Comparison of ENCODE assay signal across 20 cellular contexts in the genomic region with DNA sequence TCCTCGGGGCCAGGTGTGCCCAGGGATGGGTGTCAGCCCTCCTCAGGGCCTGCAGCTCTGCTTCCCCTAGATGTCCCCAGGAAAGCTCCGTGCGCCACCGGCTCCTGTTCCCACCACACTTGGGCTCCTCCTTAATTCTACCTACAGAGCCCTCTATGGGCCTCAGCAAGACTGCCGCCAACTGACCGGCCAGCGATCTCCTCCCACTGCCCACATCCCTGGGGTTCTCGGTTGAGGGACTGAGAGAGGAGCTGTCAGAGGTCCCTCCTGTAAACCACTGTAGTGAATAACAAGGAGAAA. TPM values are rescaled to one million over a fixed set of nuclear protein-coding genes. Genes with fewer than 3 reads are reported as not detected.
A peak's percentile ranks its signal among the peaks of the same experiment; 100 is the strongest.
DNase-seq lines count a peak whose midpoint lies in the region; ATAC-seq, FAIRE-seq and TF ChIP-seq lines count a peak whose summit lies in the region.
"Had no signal": no experiment of that assay in that cellular context is flagged by ENCODE, and none has a peak within 500 bp of the region (broad histone marks: within the 10 kb centered on the region; RNA-seq: fewer than 3 reads in every experiment).

No MANE protein-coding gene starts in this region.

- H3K4me3 ChIP-seq in K562 (no peak overlapping the region), skeletal muscle tissue (ENCODE audit: low read length in 3 of 3) (no peak overlapping the region)

- CTCF ChIA-PET in K562 (lab: Yijun Ruan, JAX; ENCODE audit: low intra/inter-chr PET ratio): no interaction called here

- H3K27me3 ChIP-seq in K562 (ENCODE audit: control insufficient read depth in 2 of 2, insufficient read depth in 2 of 2, low read length in 2 of 2) (peaks cover 8 to 94% of the 10 kb centered on the region in 2 experiments; a peak in 4 of 5 replicates), skeletal muscle tissue (ENCODE audit: control insufficient read depth in 3 of 3, insufficient read depth in 3 of 3, low read length in 3 of 3) (no peaks in the 10 kb centered on the region)

- H3K36me3 ChIP-seq in K562 (ENCODE audit: control insufficient read depth, insufficient read depth, low read length) (no peaks in the 10 kb centered on the region), skeletal muscle tissue (ENCODE audit: control insufficient read depth in 3 of 3, insufficient read depth in 3 of 3, low read length in 3 of 3) (no peaks in the 10 kb centered on the region)

- no peaks in the 10 kb centered on the region for H3K9me3 ChIP-seq in K562 (replicated peaks; ENCODE audit: control insufficient read depth, insufficient read depth, low read depth, low read length)
- H3K9me3 ChIP-seq in skeletal muscle tissue (ENCODE audit: control insufficient read depth in 3 of 3, low read length in 3 of 3): no peaks in the 10 kb centered on the region

- H3K27ac ChIP-seq in K562 (ENCODE audit: extremely low read depth, low read depth, low read length) (no peak overlapping the region), skeletal muscle tissue (ENCODE audit: low read depth, low read length) (peak overlapping the region; percentile 100)

- no peaks in the 10 kb centered on the region for H3K36me3 Mint-ChIP-seq in endothelial cell (ENCODE audit: low read depth, unreplicated experiment)
- H3K36me3 Mint-ChIP-seq: CD14-positive monocyte had no signal

- intact Hi-C loops in K562 (cut with micrococcal nuclease) (no loop called here), cardiac septum (cut with DNase I) (no loop called here)

- WGBS in K562 (ENCODE audit: insufficient coverage, low coverage, missing lambda C conversion rate): 3% methylated on average over 8 of the region's 8 CpGs

- peaks cover 0 to under 1% of the 10 kb centered on the region in 2 experiments; a peak in 2 of 5 replicates for H3K4me1 ChIP-seq in K562 (replicated peaks in 1 of 2; ENCODE audit: control insufficient read depth in 2 of 2, insufficient read depth in 2 of 2, low read length in 2 of 2)
- H3K4me1 ChIP-seq in skeletal muscle tissue (ENCODE audit: control insufficient read depth in 3 of 3, insufficient read depth in 3 of 3, low read length in 3 of 3): peaks cover 68 to 77% (median 76%) of the 10 kb centered on the region in 3 donors

- H3K9me1 ChIP-seq in K562 (ENCODE audit: control insufficient read depth, insufficient read depth, low read length): no peaks in the 10 kb centered on the region

- H3K9ac ChIP-seq in K562 (ENCODE audit: insufficient read depth in 1 of 2, low read depth in 2 of 2, low read length in 2 of 2): no peak overlapping the region
- H3K9ac ChIP-seq in skeletal muscle tissue (ENCODE audit: low read depth in 1 of 3, low read length in 3 of 3): peak overlapping the region; percentile 61 to 100 (median 65)

- H3K4me3 Mint-ChIP-seq in endothelial cell (ENCODE audit: unreplicated experiment): no peak overlapping the region
- H3K4me3 Mint-ChIP-seq: CD14-positive monocyte had no signal

- in situ Hi-C loops in K562 (cut with MboI): no loop called here

- TF ChIP-seq CTCF in K562 (IDR thresholded peaks at IDR 0.05 in 2 of 3, conservative IDR thresholded peaks at IDR 0.05 in 1 of 3; ENCODE audit: insufficient read depth in 2 of 3, low read depth in 1 of 3, low read length in 3 of 3): no peak
- TF ChIP-seq CTCF in endothelial cell (IDR thresholded peaks at IDR 0.05; ENCODE audit: unreplicated experiment): no peak

- peaks cover 17% of the 10 kb centered on the region for H3K4me1 Mint-ChIP-seq in endothelial cell (ENCODE audit: unreplicated experiment)
- H3K4me1 Mint-ChIP-seq: CD14-positive monocyte had no signal

- POLR2A ChIA-PET in K562 (lab: Yijun Ruan, JAX): no interaction called here

- TF ChIP-seq EP300 in K562 (IDR thresholded peaks at IDR 0.05; ENCODE audit: low read length): no peak

- no peak for TF ChIP-seq POLR2A in K562 (conservative IDR thresholded peaks at IDR 0.05)

- no peak for FAIRE-seq in K562 (lab: Jason Lieb, UNC)
- FAIRE-seq: GM12892, H54 had no signal

- H3K27ac Mint-ChIP-seq in endothelial cell (ENCODE audit: unreplicated experiment): no peak overlapping the region
- H3K27ac Mint-ChIP-seq: CD14-positive monocyte had no signal

- TF ChIP-seq RAD21 in K562 (CRISPR knock-in tag; conservative IDR thresholded peaks at IDR 0.05 in 1 of 2, IDR thresholded peaks at IDR 0.05 in 1 of 2): no peak

- ATAC-seq in K562: peak; percentile 71

- H3K27me3 Mint-ChIP-seq in endothelial cell (ENCODE audit: unreplicated experiment): peaks cover 25% of the 10 kb centered on the region

- DNase-seq in K562 (ENCODE audit: extremely low read depth in 1 of 4, low spot score in 3 of 4) (peak in 1 of 4 experiments; percentile 24), cardiac septum (ENCODE audit: low spot score) (peak; percentile 71), iPS-NIHi11 (ENCODE audit: low spot score) (peak; percentile 73), NCI-H2081 treated with DMSO at 0.1 percent for 48 hours (lab: John Stamatoyannopoulos, UW) (no peak), endothelial cell (ENCODE audit: low spot score) (no peak), NCI-H2196 treated with DMSO at 0.1 percent for 48 hours (lab: John Stamatoyannopoulos, UW; ENCODE audit: unreplicated experiment) (no peak)
- DNase-seq in stimulated activated CD4-positive, alpha-beta T cell treated with anti-CD3 and anti-CD28 coated beads, Interleukin-12 subunit alpha, Interleukin-12 subunit beta, amount 100 ng/mL, for 4 hours: no peak
- DNase-seq: AML-193, COR-L47, NCI-H1105 treated with DMSO at 0.1 percent for 48 hours, NCI-H1694 treated with DMSO at 0.1 percent for 48 hours, NCI-H345, NCI-H526 had no signal

- no TSS peak for BruUV-seq in K562 (replicated peaks; lab: Mats Ljungman, UMichigan)

- H3K9me3 Mint-ChIP-seq in endothelial cell (ENCODE audit: unreplicated experiment): no peaks in the 10 kb centered on the region
- H3K9me3 Mint-ChIP-seq: CD14-positive monocyte had no signal

- no peaks in the 10 kb centered on the region for H4K20me1 ChIP-seq in K562 (replicated peaks; ENCODE audit: control insufficient read depth, insufficient read depth, low read length)

- H3K79me2 ChIP-seq in K562 (ENCODE audit: control insufficient read depth, insufficient read depth, low read length): no peaks in the 10 kb centered on the region

- H2AFZ ChIP-seq in K562 (ENCODE audit: low read depth, low read length): no peak overlapping the region

- H3K4me2 ChIP-seq in K562 (ENCODE audit: insufficient read depth, low read length): no peak overlapping the region

TF ChIP-seq in K562, 482 proteins besides CTCF, POLR2A, EP300 and RAD21:
- no peak for TF ChIP-seq ZBTB17 (CRISPR knock-in tag; IDR thresholded peaks at IDR 0.05)

RNA-seq across cellular contexts. Expression of a gene that starts 5.3 kb away (rescaled TPM):
- total RNA-seq in K562 (2011; cell fraction: chromatin; rRNA removed; ENCODE audit: low replicate concordance): not detected in 2 replicates
- not detected in 2 replicates for total RNA-seq in K562 (2011; cell fraction: nucleolus; rRNA removed)
- total RNA-seq in K562 (2011; cell fraction: nucleoplasm; rRNA removed): not detected in 2 replicates
- total RNA-seq in K562 (2014; rRNA removed) (not detected in 2 replicates), K562 (2014; rRNA removed; fragmentation: Illumina TruSeq; extraction: Trizol) (not detected in 2 replicates), K562 (2015; rRNA removed; fragmentation: Illumina TruSeq; extraction: Trizol) (not detected in 2 replicates), K562 (2021) (not detected in 2 replicates), cardiac septum (1,178 TPM), skeletal muscle tissue (87.7 TPM), endothelial cell (ENCODE audit: unreplicated experiment) (0.36 TPM)
- polyA plus RNA-seq in K562 (2011; rRNA removed) (not detected in 2 replicates), K562 (2014; fragmentation: Illumina TruSeq; extraction: Trizol) (not detected in 2 replicates), K562 (2014; fragmentation: Nextera tagmentation; extraction: Ambion mirVana) (not detected), K562 (2014; rRNA removed) (0.03 TPM in 1 of 2 replicates, not detected in the other)
- 0.03 TPM in 1 of 2 replicates, not detected in the other for polyA plus RNA-seq in K562 (2011; cell fraction: cytosol; rRNA removed)
- polyA plus RNA-seq in K562 (2011; cell fraction: nucleus; rRNA removed): not detected in 2 replicates
- 0.06 and 0.12 TPM in 2 replicates for polyA plus RNA-seq in K562 (2012)
- not detected in 2 replicates for polyA minus RNA-seq in K562 (2011; rRNA and poly(A)+ RNA removed)
- not detected in 2 replicates for polyA minus RNA-seq in K562 (2011; cell fraction: cytosol; rRNA and poly(A)+ RNA removed)
- not detected in 2 replicates for polyA minus RNA-seq in K562 (2011; cell fraction: nucleus; rRNA and poly(A)+ RNA removed)
- total RNA-seq: Daoy, HT1080 had no signal
- polyA plus RNA-seq: CD14-positive monocyte had no signal

RNA-seq across cellular contexts. Expression of a gene that starts 8.6 kb away (rescaled TPM):
- total RNA-seq in K562 (2011; cell fraction: chromatin; rRNA removed; ENCODE audit: low replicate concordance): not detected in 2 replicates
- total RNA-seq in K562 (2011; cell fraction: nucleolus; rRNA removed): not detected in 2 replicates
- total RNA-seq in K562 (2011; cell fraction: nucleoplasm; rRNA removed): not detected in 2 replicates
- total RNA-seq in K562 (2014; rRNA removed) (not detected in 2 replicates), K562 (2014; rRNA removed; fragmentation: Illumina TruSeq; extraction: Trizol) (not detected in 2 replicates), K562 (2015; rRNA removed; fragmentation: Illumina TruSeq; extraction: Trizol) (not detected in 2 replicates), K562 (2021) (not detected in 2 replicates), cardiac septum (not detected), skeletal muscle tissue (not detected), endothelial cell (ENCODE audit: unreplicated experiment) (not detected)
- polyA plus RNA-seq in K562 (2011; rRNA removed) (not detected in 2 replicates), K562 (2014; fragmentation: Illumina TruSeq; extraction: Trizol) (not detected in 2 replicates), K562 (2014; fragmentation: Nextera tagmentation; extraction: Ambion mirVana) (not detected), K562 (2014; rRNA removed) (not detected in 2 replicates)
- polyA plus RNA-seq in K562 (2011; cell fraction: cytosol; rRNA removed): not detected in 2 replicates
- not detected in 2 replicates for polyA plus RNA-seq in K562 (2011; cell fraction: nucleus; rRNA removed)
- polyA plus RNA-seq in K562 (2012): not detected in 2 replicates
- polyA minus RNA-seq in K562 (2011; rRNA and poly(A)+ RNA removed): not detected in 2 replicates
- polyA minus RNA-seq in K562 (2011; cell fraction: cytosol; rRNA and poly(A)+ RNA removed): not detected in 2 replicates
- polyA minus RNA-seq in K562 (2011; cell fraction: nucleus; rRNA and poly(A)+ RNA removed): not detected in 2 replicates
- total RNA-seq: Daoy, HT1080, OCI-LY7 had no signal
- polyA plus RNA-seq: CD14-positive monocyte had no signal

Comparison
In these comparisons a context has a peak if more than half of its experiments do, and no peak if none do; other contexts are left out.
1. DNase-seq: peak in cardiac septum (single experiment) and iPS-NIHi11 (single experiment); none in NCI-H2081 treated with DMSO at 0.1 percent for 48 hours (single experiment), endothelial cell (single experiment), NCI-H2196 treated with DMSO at 0.1 percent for 48 hours (single experiment) and stimulated activated CD4-positive, alpha-beta T cell treated with anti-CD3 and anti-CD28 coated beads, Interleukin-12 subunit alpha, Interleukin-12 subunit beta, amount 100 ng/mL, for 4 hours (single experiment).
2. H3K9ac ChIP-seq: peak in skeletal muscle tissue (3 of 3); none in K562 (0 of 2).
3. RNA of a gene that starts 5.3 kb away (total RNA-seq): 1,178 TPM in cardiac septum (single experiment) and 87.7 TPM in skeletal muscle tissue (single experiment); 0.36 TPM in endothelial cell (single experiment) and not detected in K562; every median in the first group is over 10 times any median in the second.